ENCODE assay signal across 15 cellular contexts in the genomic region with DNA sequence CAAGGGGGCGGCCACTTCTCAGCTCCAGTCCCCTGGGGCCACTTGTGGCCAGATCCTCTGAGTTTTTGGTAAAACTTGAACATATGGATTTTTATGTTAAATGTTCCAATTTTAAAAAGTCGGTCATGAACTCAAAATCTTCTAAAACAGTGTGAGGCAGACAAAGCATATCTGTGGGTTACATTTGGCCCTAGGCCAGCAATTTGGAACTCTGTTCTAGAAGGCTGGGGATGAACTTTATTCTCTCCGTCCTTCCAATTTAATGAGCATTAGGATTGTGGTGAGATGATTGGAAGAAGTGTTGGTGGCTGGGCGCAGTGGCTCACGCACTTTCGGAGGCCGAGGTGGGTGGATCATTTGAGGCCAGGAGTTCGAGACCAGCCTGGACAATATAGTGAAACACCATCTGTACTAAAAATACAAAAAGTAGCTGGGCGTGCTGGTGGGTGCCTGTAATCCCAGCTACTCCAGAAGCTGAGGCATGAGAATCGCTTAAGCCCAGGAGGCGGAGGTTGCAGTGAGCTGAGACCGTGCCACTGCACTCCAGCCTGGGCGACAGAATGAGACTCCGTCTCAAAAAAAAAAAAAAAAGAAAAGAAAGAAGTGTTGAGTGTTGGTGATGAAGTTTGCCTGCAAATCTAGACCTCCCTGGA. TPM values are rescaled to one million over a fixed set of nuclear protein-coding genes. Genes with fewer than 3 reads are reported as not detected.
DNase-seq lines count a peak whose midpoint lies in the region; ATAC-seq and TF ChIP-seq lines count a peak whose summit lies in the region.
"Had no signal": no experiment of that assay in that cellular context is flagged by ENCODE, and none has a peak within 500 bp of the region (broad histone marks: within the 10 kb centered on the region; RNA-seq: fewer than 3 reads in every experiment).

No MANE protein-coding gene starts in this region.

- no peaks in the 10 kb centered on the region for H3K9me3 Mint-ChIP-seq in activated T-cell treated with anti-CD3 and anti-CD28 coated beads, Interleukin-2, amount 50 U/mL, for 24 hours
- H3K9me3 Mint-ChIP-seq: activated naive CD8-positive, alpha-beta T cell treated with anti-CD3 and anti-CD28 coated beads for 36 hours; activated T-cell treated with anti-CD3 and anti-CD28 coated beads, Interleukin-2, amount 50 U/mL, for 72 hours had no signal

- TF ChIP-seq EP300 in Ishikawa (IDR thresholded peaks at IDR 0.05; ENCODE audit: borderline replicate concordance) (no peak), stomach (IDR thresholded peaks at IDR 0.05) (no peak)

- H3K9ac ChIP-seq in adipocyte (ENCODE audit: low read length) = no peak overlapping the region

- H3K27ac Mint-ChIP-seq in activated T-cell treated with anti-CD3 and anti-CD28 coated beads, Interleukin-2, amount 50 U/mL, for 24 hours = no peak overlapping the region
- H3K27ac Mint-ChIP-seq: activated naive CD8-positive, alpha-beta T cell treated with anti-CD3 and anti-CD28 coated beads for 36 hours; activated T-cell treated with anti-CD3 and anti-CD28 coated beads, Interleukin-2, amount 50 U/mL, for 72 hours had no signal

- no peaks in the 10 kb centered on the region for H3K36me3 ChIP-seq in adipocyte (ENCODE audit: control insufficient read depth, insufficient read depth, low read length, severe bottlenecking)
- H3K36me3 ChIP-seq in stomach = no peaks in the 10 kb centered on the region
- H3K36me3 ChIP-seq: gastrocnemius medialis had no signal

- peaks cover 38% of the 10 kb centered on the region for H3K4me1 ChIP-seq in adipocyte (ENCODE audit: control insufficient read depth, insufficient read depth, low read length)
- H3K4me1 ChIP-seq in stomach = peaks cover 15 to 33% (median 23%) of the 10 kb centered on the region in 4 donors

- WGBS in stomach, 5 donors = 89 to 94% (median 91%) methylated on average over 14 of the region's 14 CpGs

- no peak for TF ChIP-seq POLR2A in stomach (IDR thresholded peaks at IDR 0.05)

- intact Hi-C loops in stomach (cut with DNase I; ENCODE audit: low total_unique reads) = no loop called here

- peaks cover 15% of the 10 kb centered on the region for H3K4me1 Mint-ChIP-seq in activated T-cell treated with anti-CD3 and anti-CD28 coated beads, Interleukin-2, amount 50 U/mL, for 24 hours (ENCODE audit: low read depth)

- H3K4me3 ChIP-seq in adipocyte (ENCODE audit: low read length) (no peak overlapping the region), stomach (no peak overlapping the region)
- H3K4me3 ChIP-seq: gastrocnemius medialis had no signal

- TF ChIP-seq CTCF in stomach (IDR thresholded peaks at IDR 0.05) = no peak

- peak overlapping the region in 3 of 5 donors; percentile 55 to 96 (median 93) for H3K27ac ChIP-seq in stomach

- no peak overlapping the region for H3K4me3 Mint-ChIP-seq in activated T-cell treated with anti-CD3 and anti-CD28 coated beads, Interleukin-2, amount 50 U/mL, for 24 hours
- H3K4me3 Mint-ChIP-seq: activated naive CD8-positive, alpha-beta T cell treated with anti-CD3 and anti-CD28 coated beads for 36 hours; activated T-cell treated with anti-CD3 and anti-CD28 coated beads, Interleukin-2, amount 50 U/mL, for 72 hours had no signal

- no peak for ATAC-seq in HG03135 (IDR thresholded peaks at IDR 0.05; ENCODE audit: unreplicated experiment)
- ATAC-seq: activated T-cell treated with anti-CD3 and anti-CD28 coated beads, Interleukin-2, amount 50 U/mL, for 72 hours; gastrocnemius medialis had no signal

- H3K36me3 Mint-ChIP-seq in activated T-cell treated with anti-CD3 and anti-CD28 coated beads, Interleukin-2, amount 50 U/mL, for 24 hours (ENCODE audit: low read depth) = peaks cover 19% of the 10 kb centered on the region
- H3K36me3 Mint-ChIP-seq: brain had no signal

- no peaks in the 10 kb centered on the region for H3K27me3 ChIP-seq in adipocyte (replicated peaks; ENCODE audit: control insufficient read depth, insufficient read depth, low read length)
- no peaks in the 10 kb centered on the region for H3K27me3 ChIP-seq in stomach
- H3K27me3 ChIP-seq: gastrocnemius medialis had no signal

- H3K9me3 ChIP-seq in adipocyte (ENCODE audit: control insufficient read depth, low read length) (no peaks in the 10 kb centered on the region), stomach (no peaks in the 10 kb centered on the region)
- H3K9me3 ChIP-seq: gastrocnemius medialis had no signal

- no peak for TF ChIP-seq RAD21 in Ishikawa (IDR thresholded peaks at IDR 0.05; ENCODE audit: low read depth)

- DNase-seq in adipocyte (ENCODE audit: low read depth) (peak; percentile 39), inferior parietal cortex (ENCODE audit: extremely low spot score) (peak; percentile 15), stomach (no peak), T-helper 1 cell (no peak)
- no peak for DNase-seq in activated T-cell treated with anti-CD3 and anti-CD28 coated beads, Interleukin-2, amount 50 U/mL, for 24 hours
- DNase-seq: activated CD4-positive, CD25-positive, alpha-beta regulatory T cell; activated naive CD8-positive, alpha-beta T cell treated with anti-CD3 and anti-CD28 coated beads for 36 hours; activated T-cell treated with anti-CD3 and anti-CD28 coated beads, Interleukin-2, amount 50 U/mL, for 72 hours; gastrocnemius medialis; NCI-H1417; retina; T-helper 9 cell had no signal

- H3K27me3 Mint-ChIP-seq in activated T-cell treated with anti-CD3 and anti-CD28 coated beads, Interleukin-2, amount 50 U/mL, for 24 hours = no peaks in the 10 kb centered on the region
- H3K27me3 Mint-ChIP-seq: activated naive CD8-positive, alpha-beta T cell treated with anti-CD3 and anti-CD28 coated beads for 36 hours had no signal

TF ChIP-seq in Ishikawa, 13 proteins besides CTCF, POLR2A, EP300 and RAD21:
- peak; percentile 25; the same call in 1 of the 2 replicates for TF ChIP-seq NFIC (IDR thresholded peaks at IDR 0.05)
- TF ChIP-seq, protein P1, sequence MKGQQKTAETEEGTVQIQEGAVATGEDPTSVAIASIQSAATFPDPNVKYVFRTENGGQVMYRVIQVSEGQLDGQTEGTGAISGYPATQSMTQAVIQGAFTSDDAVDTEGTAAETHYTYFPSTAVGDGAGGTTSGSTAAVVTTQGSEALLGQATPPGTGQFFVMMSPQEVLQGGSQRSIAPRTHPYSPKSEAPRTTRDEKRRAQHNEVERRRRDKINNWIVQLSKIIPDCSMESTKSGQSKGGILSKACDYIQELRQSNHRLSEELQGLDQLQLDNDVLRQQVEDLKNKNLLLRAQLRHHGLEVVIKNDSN (IDR thresholded peaks at IDR 0.05) = no peak
TF ChIP-seq in Ishikawa: peak in this region for 1.

RNA-seq across cellular contexts. Expression of a gene that starts 3.1 kb away (rescaled TPM):
- total RNA-seq in stomach = 100 to 1,000 TPM in 2 of 5 donors, 10 to 100 TPM in 3; 44.9 to 205 (median 88.7) TPM
- polyA plus RNA-seq in stomach = 100 to 1,000 TPM in 1 of 3 donors, 10 to 100 TPM in 2; 59.2 to 129 (median 91.8) TPM

RNA-seq across cellular contexts. Expression of a gene that starts 56.8 kb away (rescaled TPM):
- total RNA-seq in stomach = 1 to 10 TPM in 3 of 5 donors, not detected in 2; 1.3 to 7.0 (median 5.1) TPM
- 1 to 10 TPM; 3.7 to 5.5 (median 4.4) TPM for polyA plus RNA-seq in stomach

Comparison
In these comparisons a context has a peak if more than half of its experiments do, and no peak if none do; other contexts are left out.
1. DNase-seq: peak in adipocyte (single experiment) and inferior parietal cortex (single experiment); none in stomach (single experiment), T-helper 1 cell (0 of 5) and activated T-cell treated with anti-CD3 and anti-CD28 coated beads, Interleukin-2, amount 50 U/mL, for 24 hours (single experiment).